8 cellular contexts compared by ENCODE assay signal in the genomic region with DNA sequence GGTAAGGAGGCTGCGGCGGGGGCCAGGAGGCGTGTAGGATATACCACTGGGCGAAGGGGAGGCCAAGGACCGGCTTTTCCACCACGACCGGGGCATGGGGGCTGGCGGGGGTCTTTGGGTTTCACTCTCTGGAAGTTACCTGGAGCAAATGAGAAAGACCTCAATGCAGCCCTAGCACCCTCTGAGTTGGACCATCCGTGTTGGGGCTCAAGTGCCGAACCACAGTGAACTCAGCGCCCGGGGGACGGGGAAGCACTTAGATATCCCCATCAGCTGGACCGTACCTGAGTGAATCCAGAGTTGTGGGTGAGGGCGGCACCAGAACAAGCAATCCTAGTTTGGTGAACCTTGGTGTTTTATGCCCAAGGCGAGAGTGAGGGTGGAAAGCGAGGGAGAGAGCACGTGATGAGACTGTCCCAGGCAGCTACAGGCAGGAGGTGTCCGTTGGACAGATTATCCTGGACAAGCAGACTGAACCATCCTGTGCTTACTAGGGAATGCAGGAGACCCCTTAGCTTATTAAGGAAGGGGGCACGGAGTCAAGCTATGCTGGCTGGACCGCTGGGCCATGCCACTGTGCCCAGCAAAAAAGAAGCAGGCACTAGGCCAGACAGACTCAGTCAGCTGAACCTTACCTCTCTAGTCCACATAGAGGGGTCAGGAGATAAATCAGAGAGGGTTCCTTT. TPM values are rescaled to one million over a fixed set of nuclear protein-coding genes. Genes with fewer than 3 reads are reported as not detected.
A peak's percentile ranks its signal among the peaks of the same experiment; 100 is the strongest.
DNase-seq lines count a peak whose midpoint lies in the region; TF ChIP-seq lines count a peak whose summit lies in the region.

No MANE protein-coding gene starts in this region.

- peaks cover 23% of the 10 kb centered on the region; the same call in 1 of the 2 replicates for H3F3A ChIP-seq in PC-9 (ENCODE audit: insufficient read depth, low read depth)
- peaks cover 19% of the 10 kb centered on the region for H3F3A ChIP-seq in neural progenitor cell (ENCODE audit: low read depth)

- peaks cover 14% of the 10 kb centered on the region for H3K36me3 ChIP-seq in PC-9 (ENCODE audit: low read depth)
- H3K36me3 ChIP-seq in neural progenitor cell: no peaks in the 10 kb centered on the region

- H3K9ac ChIP-seq in neural progenitor cell: peak overlapping the region; percentile 95

- H3K27me3 ChIP-seq in PC-9 (ENCODE audit: insufficient read depth, low read depth): no peaks in the 10 kb centered on the region
- H3K27me3 ChIP-seq in neural progenitor cell: no peaks in the 10 kb centered on the region

- H3K79me2 ChIP-seq in PC-9 (ENCODE audit: low read depth): peaks cover 41% of the 10 kb centered on the region
- H3K79me2 ChIP-seq in neural progenitor cell (ENCODE audit: low read depth): peaks cover 31% of the 10 kb centered on the region

- H3K27me3 Mint-ChIP-seq in CD14-positive monocyte (ENCODE audit: low read depth in 3 of 3) (peaks cover 0 to 2% (median 0%) of the 10 kb centered on the region in 3 donors), endothelial cell (ENCODE audit: unreplicated experiment) (peaks cover 14% of the 10 kb centered on the region), neural progenitor cell (ENCODE audit: insufficient read depth, low read depth) (peaks cover 8% of the 10 kb centered on the region)

- H3K9me2 ChIP-seq in PC-9 (ENCODE audit: insufficient read depth): no peaks in the 10 kb centered on the region

- H2AFZ ChIP-seq in PC-9 (peak overlapping the region; percentile 78), neural progenitor cell (replicated peaks) (peak overlapping the region; percentile 96)

- BruUV-seq in PC-9 (replicated peaks; lab: Mats Ljungman, UMichigan): no TSS peak

- DNase-seq in CD14-positive monocyte (ENCODE audit: low spot score) (no peak), PC-9 (no peak), endothelial cell (ENCODE audit: low spot score) (no peak), neural progenitor cell (ENCODE audit: low spot score) (no peak), anterior cingulate cortex (lab: John Stamatoyannopoulos, UW) (no peak), NCI-H510A (lab: John Stamatoyannopoulos, UW) (no peak), HuH-7 (ENCODE audit: low spot score) (no peak), NOMO-1 treated with DMSO at 0.1 percent for 48 hours (lab: John Stamatoyannopoulos, UW; ENCODE audit: unreplicated experiment) (no peak)

- H4K20me1 ChIP-seq in PC-9 (ENCODE audit: insufficient read depth) (peaks cover 12% of the 10 kb centered on the region), neural progenitor cell (ENCODE audit: low read depth) (peaks cover 13% of the 10 kb centered on the region)

- CTCF ChIA-PET in PC-9 (lab: Charles Lee): interaction anchor here (0.5 kb wide), 1 partner anchor 24 kb away, joined by 3 read pairs; no protein-coding TSS in a partner anchor

- H3K4me2 ChIP-seq in PC-9: peak overlapping the region; percentile 92
- H3K4me2 ChIP-seq in neural progenitor cell: peak overlapping the region; percentile 100

- H3K4me3 Mint-ChIP-seq in CD14-positive monocyte (peak overlapping the region; percentile 99), endothelial cell (ENCODE audit: unreplicated experiment) (peak overlapping the region; percentile 100), neural progenitor cell (peak overlapping the region; percentile 100)

- no peak for TF ChIP-seq CTCF in CD14-positive monocyte (IDR thresholded peaks at IDR 0.05)
- no peak for TF ChIP-seq CTCF in PC-9 (conservative IDR thresholded peaks at IDR 0.05)
- TF ChIP-seq CTCF in endothelial cell (IDR thresholded peaks at IDR 0.05; ENCODE audit: unreplicated experiment): no peak
- TF ChIP-seq CTCF in neural progenitor cell (IDR thresholded peaks at IDR 0.05): no peak

- peak overlapping the region; percentile 64 for H3K4me3 ChIP-seq in PC-9
- H3K4me3 ChIP-seq in neural progenitor cell: peak overlapping the region; percentile 83

- H3K9me3 Mint-ChIP-seq in CD14-positive monocyte (no peaks in the 10 kb centered on the region), endothelial cell (ENCODE audit: unreplicated experiment) (no peaks in the 10 kb centered on the region), neural progenitor cell (no peaks in the 10 kb centered on the region)

- H3K4me1 ChIP-seq in PC-9 (replicated peaks; ENCODE audit: insufficient read depth): peaks cover 24% of the 10 kb centered on the region
- H3K4me1 ChIP-seq in neural progenitor cell: peaks cover 17% of the 10 kb centered on the region

- H3K27ac Mint-ChIP-seq in CD14-positive monocyte (peak overlapping the region; percentile 92 to 98 (median 96)), endothelial cell (ENCODE audit: unreplicated experiment) (peak overlapping the region; percentile 100), neural progenitor cell (peak overlapping the region; percentile 99)

- H3K9me3 ChIP-seq in PC-9 (ENCODE audit: insufficient read depth, low read depth): no peaks in the 10 kb centered on the region
- H3K9me3 ChIP-seq in neural progenitor cell (ENCODE audit: low read depth): no peaks in the 10 kb centered on the region

- intact Hi-C loops in CD14-positive monocyte (cut with micrococcal nuclease) (loop anchor here in 1 of 2 donors (2.0 to 5.0 kb wide), 2 partner anchors 15 to 56 kb away; a partner anchor contains a TSS), PC-9 (cut with micrococcal nuclease; ENCODE audit: unreplicated experiment) (loop anchor here (1.0 kb wide), 2 partner anchors 37 to 57 kb away; a partner anchor contains a TSS)

- no peak overlapping the region for H3K27ac ChIP-seq in PC-9
- peak overlapping the region; percentile 99 for H3K27ac ChIP-seq in neural progenitor cell

- H3K4me1 Mint-ChIP-seq in CD14-positive monocyte (peaks cover 35% of the 10 kb centered on the region), endothelial cell (ENCODE audit: unreplicated experiment) (peaks cover 23% of the 10 kb centered on the region), neural progenitor cell (peaks cover 26% of the 10 kb centered on the region)

- H3K36me3 Mint-ChIP-seq in CD14-positive monocyte (peaks cover 23 to 41% of the 10 kb centered on the region in 2 donors), endothelial cell (ENCODE audit: low read depth, unreplicated experiment) (peaks cover 20% of the 10 kb centered on the region), neural progenitor cell (peaks cover 8% of the 10 kb centered on the region)

- POLR2A ChIA-PET in PC-9 (lab: Charles Lee; ENCODE audit: unreplicated experiment): interaction anchor here (0.6 kb wide), 1 partner anchor 53 kb away, joined by 3 read pairs; no protein-coding TSS in a partner anchor

RNA-seq across cellular contexts. Expression of a gene that starts 0.5 kb away (rescaled TPM):
- 100 to 1,000 TPM in 1 of 2 donors, 10 to 100 TPM in 1; 97.5 to 108 TPM for polyA plus RNA-seq in CD14-positive monocyte
- total RNA-seq in PC-9 (2021): 72.8 and 81.9 TPM in 2 replicates
- total RNA-seq in endothelial cell (ENCODE audit: unreplicated experiment): 77.9 TPM
- total RNA-seq in neural progenitor cell (ENCODE audit: low replicate concordance): 62.9 and 99.6 TPM in 2 replicates

RNA-seq across cellular contexts. Expression of a gene that starts 3.3 kb away (rescaled TPM):
- 100 to 1,000 TPM; 152 to 175 TPM for polyA plus RNA-seq in CD14-positive monocyte
- total RNA-seq in PC-9 (2021) (173 and 194 TPM in 2 replicates), endothelial cell (ENCODE audit: unreplicated experiment) (176 TPM), neural progenitor cell (ENCODE audit: low replicate concordance) (105 and 194 TPM in 2 replicates)

RNA-seq across cellular contexts. Expression of a gene that starts 13.8 kb away (rescaled TPM):
- polyA plus RNA-seq in CD14-positive monocyte: not detected
- total RNA-seq in PC-9 (2021) (not detected in 2 replicates), endothelial cell (ENCODE audit: unreplicated experiment) (not detected), neural progenitor cell (ENCODE audit: low replicate concordance) (not detected in 2 replicates)

RNA-seq across cellular contexts. Expression of a gene that starts 14.1 kb away (rescaled TPM):
- under 1 TPM; 0.28 to 0.52 TPM for polyA plus RNA-seq in CD14-positive monocyte
- total RNA-seq in PC-9 (2021) (67.4 and 77.5 TPM in 2 replicates), endothelial cell (ENCODE audit: unreplicated experiment) (68.1 TPM), neural progenitor cell (ENCODE audit: low replicate concordance) (58.1 and 87.4 TPM in 2 replicates)

RNA-seq across cellular contexts. Expression of a gene that starts 37.5 kb away (rescaled TPM):
- 1 to 10 TPM in 1 of 2 donors, under 1 TPM in 1; 0.55 to 1.1 TPM for polyA plus RNA-seq in CD14-positive monocyte
- total RNA-seq in PC-9 (2021) (109 and 127 TPM in 2 replicates), endothelial cell (ENCODE audit: unreplicated experiment) (30.3 TPM), neural progenitor cell (ENCODE audit: low replicate concordance) (14.3 and 25.1 TPM in 2 replicates)
